ENCODE assay signal across 9 cellular contexts in genomic region chr19:46732966-46733692, GRCh38. TPM values are rescaled to one million over a fixed set of nuclear protein-coding genes. Genes with fewer than 3 reads are reported as not detected.
DNase-seq lines count a peak whose midpoint lies in the region; ATAC-seq, FAIRE-seq and TF ChIP-seq lines count a peak whose summit lies in the region.
"Had no signal": no experiment of that assay in that cellular context is flagged by ENCODE, and none has a peak within 500 bp of the region (broad histone marks: within the 10 kb centered on the region; RNA-seq: fewer than 3 reads in every experiment).

No MANE protein-coding gene starts in this region.

- TF ChIP-seq POLR2A in NB4 (IDR thresholded peaks at IDR 0.05; ENCODE audit: extremely low read depth, insufficient read length): no peak

- POLR2A ChIA-PET in Caco-2 (lab: Charles Lee): no interaction called here

- H2AFZ ChIP-seq in smooth muscle cell (ENCODE audit: low read depth): no peak overlapping the region

- H3K27me3 ChIP-seq in BE2C (no peaks in the 10 kb centered on the region), bronchial epithelial cell (ENCODE audit: control insufficient read depth, insufficient read depth, low read length) (no peaks in the 10 kb centered on the region), lower lobe of right lung (ENCODE audit: low read depth) (no peaks in the 10 kb centered on the region), Caco-2 (replicated peaks; ENCODE audit: control insufficient read depth, insufficient read depth, low read length) (no peaks in the 10 kb centered on the region), smooth muscle cell (ENCODE audit: low read depth) (no peaks in the 10 kb centered on the region)

- H3K9me3 ChIP-seq in BE2C: no peaks in the 10 kb centered on the region
- H3K9me3 ChIP-seq in lower lobe of right lung: no peaks in the 10 kb centered on the region
- H3K9me3 ChIP-seq in Caco-2: no peaks in the 10 kb centered on the region
- H3K9me3 ChIP-seq in smooth muscle cell (replicated peaks; ENCODE audit: low read depth): no peaks in the 10 kb centered on the region

- H3K4me1 Mint-ChIP-seq in Caco-2 (ENCODE audit: low read depth, unreplicated experiment): no peaks in the 10 kb centered on the region

- H3K27ac ChIP-seq in lower lobe of right lung: peak overlapping the region; percentile 74
- no peak overlapping the region for H3K27ac ChIP-seq in smooth muscle cell (ENCODE audit: low read depth)

- peaks cover 98% of the 10 kb centered on the region for H4K20me1 ChIP-seq in smooth muscle cell (ENCODE audit: low read depth)

- peaks cover 10% of the 10 kb centered on the region for H3F3A ChIP-seq in smooth muscle cell (ENCODE audit: low read depth)

- H3K4me2 ChIP-seq in smooth muscle cell: no peak overlapping the region

- no peak overlapping the region for H3K27ac Mint-ChIP-seq in Caco-2 (ENCODE audit: unreplicated experiment)

- no TSS peak for BruUV-seq in Caco-2 (replicated peaks; lab: Mats Ljungman, UMichigan)

- WGBS in smooth muscle cell (ENCODE audit: low lambda C conversion rate): 82% methylated on average over 24 of the region's 24 CpGs

- TF ChIP-seq CTCF in BE2C (IDR thresholded peaks at IDR 0.05; ENCODE audit: low read depth, low read length): no peak
- peak; percentile 45 for TF ChIP-seq CTCF in NB4 (IDR thresholded peaks at IDR 0.05; ENCODE audit: low read depth, low read length)
- no peak for TF ChIP-seq CTCF in bronchial epithelial cell (IDR thresholded peaks at IDR 0.05; ENCODE audit: insufficient read depth, low read length, severe bottlenecking)
- TF ChIP-seq CTCF in lower lobe of right lung (IDR thresholded peaks at IDR 0.05): no peak
- TF ChIP-seq CTCF in Caco-2 (IDR thresholded peaks at IDR 0.05; ENCODE audit: insufficient read depth in 1 of 2, low read depth in 1 of 2, low read length in 1 of 2, severe bottlenecking in 1 of 2, unreplicated experiment in 1 of 2): no peak
- no peak for TF ChIP-seq CTCF in smooth muscle cell (IDR thresholded peaks at IDR 0.05; ENCODE audit: borderline replicate concordance, insufficient read depth, poor library complexity, severe bottlenecking)

- H3K9me3 Mint-ChIP-seq in Caco-2 (ENCODE audit: unreplicated experiment): no peaks in the 10 kb centered on the region

- no peak overlapping the region for H3K9ac ChIP-seq in smooth muscle cell (ENCODE audit: low read depth)

- no peak overlapping the region for H3K4me3 Mint-ChIP-seq in Caco-2 (ENCODE audit: unreplicated experiment)

- H3K36me3 Mint-ChIP-seq in Caco-2 (ENCODE audit: insufficient read depth, unreplicated experiment): peaks cover 87% of the 10 kb centered on the region

- H3K79me2 ChIP-seq in smooth muscle cell (ENCODE audit: low read depth): peaks cover 42% of the 10 kb centered on the region

- intact Hi-C loops in lower lobe of right lung (cut with DNase I) (no loop called here), Caco-2 (cut with micrococcal nuclease; ENCODE audit: unreplicated experiment) (no loop called here)

- H3K36me3 ChIP-seq in BE2C (peaks cover 82% of the 10 kb centered on the region), bronchial epithelial cell (ENCODE audit: control insufficient read depth, insufficient read depth, low read length) (peaks cover 50% of the 10 kb centered on the region), lower lobe of right lung (peaks cover 100% of the 10 kb centered on the region), Caco-2 (ENCODE audit: control insufficient read depth, insufficient read depth, low read length) (peaks cover 9% of the 10 kb centered on the region), smooth muscle cell (ENCODE audit: low read depth) (no peaks in the 10 kb centered on the region)

- H3K4me1 ChIP-seq in BE2C (peaks cover 11% of the 10 kb centered on the region), lower lobe of right lung (peaks cover 68% of the 10 kb centered on the region), Caco-2 (no peaks in the 10 kb centered on the region), smooth muscle cell (ENCODE audit: low read depth) (no peaks in the 10 kb centered on the region)

- H3K4me3 ChIP-seq in BE2C (ENCODE audit: low read depth, low read length): no peak overlapping the region
- H3K4me3 ChIP-seq in NB4 (ENCODE audit: low read depth, low read length): peak overlapping the region; percentile 13
- H3K4me3 ChIP-seq in bronchial epithelial cell (ENCODE audit: low read depth, low read length): no peak overlapping the region
- H3K4me3 ChIP-seq in lower lobe of right lung: no peak overlapping the region
- H3K4me3 ChIP-seq in Caco-2 (ENCODE audit: low read depth, low read length): no peak overlapping the region
- H3K4me3 ChIP-seq in smooth muscle cell: no peak overlapping the region

- ATAC-seq in lower lobe of right lung: peak; percentile 46 to 72

- peak; percentile 50 for FAIRE-seq in bronchial epithelial cell (lab: Jason Lieb, UNC)

- no peaks in the 10 kb centered on the region for H3K27me3 Mint-ChIP-seq in Caco-2 (ENCODE audit: insufficient read depth, unreplicated experiment)

- CTCF ChIA-PET in Caco-2 (lab: Charles Lee): no interaction called here

- DNase-seq in BE2C (peak; percentile 7), NB4 (ENCODE audit: low read depth) (peak; percentile 100), bronchial epithelial cell (ENCODE audit: low read depth) (no peak), lower lobe of right lung (peak; percentile 79), NCI-H2029 (lab: John Stamatoyannopoulos, UW) (no peak), Caco-2 (no peak), smooth muscle cell (lab: John Stamatoyannopoulos, UW; ENCODE audit: unreplicated experiment) (no peak)
- DNase-seq in stimulated activated CD4-positive, alpha-beta T cell treated with anti-CD3 and anti-CD28 coated beads, Interleukin-15, amount 100 ng/mL, for 24 hours: no peak
- DNase-seq: NCI-H146 had no signal

RNA-seq across cellular contexts. Expression of gene FKRP, which starts 12.7 kb away (rescaled TPM):
- polyA plus RNA-seq in BE2C (2012; ENCODE audit: insufficient read depth, insufficient read length, low read depth): 29.4 TPM
- total RNA-seq in bronchial epithelial cell (5.8 and 9.9 TPM in 2 replicates), lower lobe of right lung (13.2 TPM), Caco-2 (2022) (30.6 and 33.1 TPM in 2 replicates), smooth muscle cell (13.8 and 35.2 TPM in 2 replicates)
- polyA plus RNA-seq in smooth muscle cell: 18.9 and 27.2 TPM in 2 replicates

RNA-seq across cellular contexts. Expression of gene STRN4, which starts 13.1 kb away (rescaled TPM):
- 237 TPM for polyA plus RNA-seq in BE2C (2012; ENCODE audit: insufficient read depth, insufficient read length, low read depth)
- 60.3 and 90.6 TPM in 2 replicates for total RNA-seq in bronchial epithelial cell
- 69.1 TPM for total RNA-seq in lower lobe of right lung
- total RNA-seq in Caco-2 (2022): 151 and 162 TPM in 2 replicates
- total RNA-seq in smooth muscle cell: 47.1 and 55.7 TPM in 2 replicates
- 69.1 and 72.1 TPM in 2 replicates for polyA plus RNA-seq in smooth muscle cell

RNA-seq across cellular contexts. Expression of gene PRKD2, which starts 16.2 kb away (rescaled TPM):
- polyA plus RNA-seq in BE2C (2012; ENCODE audit: insufficient read depth, insufficient read length, low read depth): 48.9 TPM
- total RNA-seq in bronchial epithelial cell (18.8 and 24.5 TPM in 2 replicates), lower lobe of right lung (45.0 TPM), Caco-2 (2022) (45.4 and 48.4 TPM in 2 replicates), smooth muscle cell (8.6 and 24.2 TPM in 2 replicates)
- polyA plus RNA-seq in smooth muscle cell: 34.6 and 45.9 TPM in 2 replicates

RNA-seq across cellular contexts. Expression of gene SLC1A5, which starts 55.3 kb away (rescaled TPM):
- polyA plus RNA-seq in BE2C (2012; ENCODE audit: insufficient read depth, insufficient read length, low read depth): 164 TPM
- total RNA-seq in bronchial epithelial cell: 236 and 266 TPM in 2 replicates
- 120 TPM for total RNA-seq in lower lobe of right lung
- 497 and 512 TPM in 2 replicates for total RNA-seq in Caco-2 (2022)
- 101 TPM in 2 replicates for total RNA-seq in smooth muscle cell
- polyA plus RNA-seq in smooth muscle cell: 224 and 231 TPM in 2 replicates

Comparison
In these comparisons a context has a peak if more than half of its experiments do, and no peak if none do; other contexts are left out.
1. DNase-seq: peak in BE2C (single experiment), NB4 (single experiment) and lower lobe of right lung (single experiment); none in bronchial epithelial cell (single experiment), NCI-H2029 (single experiment), stimulated activated CD4-positive, alpha-beta T cell treated with anti-CD3 and anti-CD28 coated beads, Interleukin-15, amount 100 ng/mL, for 24 hours (single experiment), Caco-2 (0 of 2) and smooth muscle cell (single experiment).